Comparison of ENCODE assay signal across 21 cellular contexts in genomic region chr7:159172314-159172892, GRCh38. TPM values are rescaled to one million over a fixed set of nuclear protein-coding genes. Genes with fewer than 3 reads are reported as not detected.
DNase-seq lines count a peak whose midpoint lies in the region; ATAC-seq and TF ChIP-seq lines count a peak whose summit lies in the region.
"Had no signal": no experiment of that assay in that cellular context is flagged by ENCODE, and none has a peak within 500 bp of the region (broad histone marks: within the 10 kb centered on the region; RNA-seq: fewer than 3 reads in every experiment).

No MANE protein-coding gene starts in this region.

- H3K9me3 Mint-ChIP-seq in neural progenitor cell, result peaks cover 16% of the 10 kb centered on the region

- H3K36me3 ChIP-seq in breast epithelium (no peaks in the 10 kb centered on the region), mammary epithelial cell (ENCODE audit: insufficient read depth, low read length) (no peaks in the 10 kb centered on the region), neural progenitor cell (no peaks in the 10 kb centered on the region), uterus (no peaks in the 10 kb centered on the region)
- H3K36me3 ChIP-seq: BE2C; BLaER1 treated with 17β-estradiol and CSF1 and Interleukin-3, amounts not matched to agents 10 nM and 100 nM; HAP-1 had no signal

- no peaks in the 10 kb centered on the region for H3K4me1 ChIP-seq in breast epithelium
- H3K4me1 ChIP-seq in mammary epithelial cell (ENCODE audit: insufficient read depth, low read length), result no peaks in the 10 kb centered on the region
- H3K4me1 ChIP-seq in neural progenitor cell, result no peaks in the 10 kb centered on the region
- H3K4me1 ChIP-seq in uterus, result peaks cover 0 to 10% of the 10 kb centered on the region in 2 donors
- H3K4me1 ChIP-seq: BE2C, HAP-1 had no signal

- no peaks in the 10 kb centered on the region for H3K36me3 Mint-ChIP-seq in neural progenitor cell
- H3K36me3 Mint-ChIP-seq: CD14-positive monocyte; CD8-positive, alpha-beta memory T cell had no signal

- CTCF ChIA-PET in mammary epithelial cell (lab: Charles Lee; ENCODE audit: low non-redundant PET), result no interaction called here

- H3K4me1 Mint-ChIP-seq in neural progenitor cell, result peaks cover 3% of the 10 kb centered on the region

- H3K9me3 ChIP-seq in breast epithelium (peaks cover 5 to 11% of the 10 kb centered on the region in 2 donors), mammary epithelial cell (replicated peaks; ENCODE audit: insufficient read depth, low read length) (peaks cover 21% of the 10 kb centered on the region), neural progenitor cell (ENCODE audit: low read depth) (no peaks in the 10 kb centered on the region), uterus (peaks cover 0 to 3% of the 10 kb centered on the region in 2 donors)
- H3K9me3 ChIP-seq: BE2C, HAP-1 had no signal

- in situ Hi-C loops in mammary epithelial cell (cut with MboI; ENCODE audit: low sequenced_read_pairs in 2 of 2), result no loop called here

- H2AFZ ChIP-seq in mammary epithelial cell (ENCODE audit: low read depth, low read length) (no peak overlapping the region), neural progenitor cell (replicated peaks) (no peak overlapping the region)

- 2% methylated on average over 12 of the region's 13 CpGs for WGBS in mammary epithelial cell (ENCODE audit: low coverage, missing lambda C conversion rate)

- H3K27ac Mint-ChIP-seq in neural progenitor cell, result peak overlapping the region; percentile 48
- H3K27ac Mint-ChIP-seq: CD14-positive monocyte; CD4-positive, alpha-beta T cell; HFFc6 had no signal

- no TSS peak for BruUV-seq in mammary epithelial cell (replicated peaks; lab: Mats Ljungman, UMichigan)

- H3K4me3 ChIP-seq in breast epithelium (peak overlapping the region in 2 of 3 donors; percentile 11 to 27), mammary epithelial cell (replicated peaks in 1 of 3; ENCODE audit: insufficient read depth in 1 of 3, low read depth in 2 of 3, low read length in 3 of 3) (no peak overlapping the region), neural progenitor cell (no peak overlapping the region), uterus (peak overlapping the region in 1 of 2 donors; percentile 12)
- H3K4me3 ChIP-seq: BLaER1 treated with 17β-estradiol and CSF1 and Interleukin-3, amounts not matched to agents 10 nM and 100 nM; GM12878; HAP-1 had no signal

- H3K27me3 ChIP-seq in breast epithelium (no peaks in the 10 kb centered on the region), mammary epithelial cell (ENCODE audit: insufficient read depth, low read length) (no peaks in the 10 kb centered on the region), neural progenitor cell (no peaks in the 10 kb centered on the region), uterus (no peaks in the 10 kb centered on the region)
- H3K27me3 ChIP-seq: BE2C; BLaER1 treated with 17β-estradiol and CSF1 and Interleukin-3, amounts not matched to agents 10 nM and 100 nM had no signal

- no peak overlapping the region for H3K4me3 Mint-ChIP-seq in neural progenitor cell
- H3K4me3 Mint-ChIP-seq: CD14-positive monocyte; CD4-positive, alpha-beta T cell; HFFc6 had no signal

- H3K27me3 Mint-ChIP-seq in neural progenitor cell (ENCODE audit: insufficient read depth, low read depth), result no peaks in the 10 kb centered on the region
- H3K27me3 Mint-ChIP-seq: CD4-positive, alpha-beta T cell had no signal

- no peaks in the 10 kb centered on the region for H3F3A ChIP-seq in neural progenitor cell (ENCODE audit: low read depth)

- ATAC-seq in GM18909 (IDR thresholded peaks at IDR 0.05; ENCODE audit: poor library complexity, unreplicated experiment), result no peak
- ATAC-seq: GM12878 had no signal

- H4K20me1 ChIP-seq in mammary epithelial cell (ENCODE audit: insufficient read depth, low read length), result no peaks in the 10 kb centered on the region
- no peaks in the 10 kb centered on the region for H4K20me1 ChIP-seq in neural progenitor cell (ENCODE audit: low read depth)
- H4K20me1 ChIP-seq: BLaER1 treated with 17β-estradiol and CSF1 and Interleukin-3, amounts not matched to agents 10 nM and 100 nM had no signal

- intact Hi-C loops in breast epithelium (cut with DNase I; ENCODE audit: low total_unique reads), result no loop called here
- intact Hi-C loops in mammary epithelial cell (cut with micrococcal nuclease), result no loop called here
- intact Hi-C loops in uterus (cut with DNase I; ENCODE audit: low total_unique reads), result no loop called here

- dilution Hi-C loops in mammary epithelial cell (cut with HindIII; ENCODE audit: low sequenced_read_pairs), result loop anchor here (5.0 kb wide), 1 partner anchor 55 kb away; no protein-coding TSS in a partner anchor

- no peak for TF ChIP-seq CTCF in breast epithelium (IDR thresholded peaks at IDR 0.05)
- no peak for TF ChIP-seq CTCF in mammary epithelial cell (conservative IDR thresholded peaks at IDR 0.05 in 1 of 2, IDR thresholded peaks at IDR 0.05 in 1 of 2; ENCODE audit: extremely low read depth in 1 of 2, insufficient read depth in 1 of 2, low read depth in 1 of 2, low read length in 2 of 2)
- no peak for TF ChIP-seq CTCF in neural progenitor cell (IDR thresholded peaks at IDR 0.05)
- no peak for TF ChIP-seq CTCF in uterus (IDR thresholded peaks at IDR 0.05)

- DNase-seq in breast epithelium (ENCODE audit: low spot score in 2 of 2) (no peak), mammary epithelial cell (no peak), neural progenitor cell (ENCODE audit: low spot score) (no peak), uterus (peak; percentile 60 to 61), Ammon's horn (ENCODE audit: low spot score) (no peak)
- DNase-seq: BE2C; CD4-positive, alpha-beta T cell; CD8-positive, alpha-beta memory T cell; DMS 273 treated with DMSO at 0.1 percent for 48 hours; DMS79; EL; GDM1; GOT3; HFFc6 had no signal

- H3K9ac ChIP-seq in mammary epithelial cell (ENCODE audit: insufficient read depth, low read length) (no peak overlapping the region), neural progenitor cell (no peak overlapping the region)
- H3K9ac ChIP-seq: BLaER1 treated with 17β-estradiol and CSF1 and Interleukin-3, amounts not matched to agents 10 nM and 100 nM had no signal

- no peak for TF ChIP-seq POLR2A in breast epithelium (IDR thresholded peaks at IDR 0.05)
- no peak for TF ChIP-seq POLR2A in uterus (IDR thresholded peaks at IDR 0.05)

- H3K4me2 ChIP-seq in mammary epithelial cell (ENCODE audit: insufficient read depth, low read depth, low read length), result no peak overlapping the region
- H3K4me2 ChIP-seq in neural progenitor cell, result no peak overlapping the region
- H3K4me2 ChIP-seq: BLaER1 treated with 17β-estradiol and CSF1 and Interleukin-3, amounts not matched to agents 10 nM and 100 nM had no signal

- H3K79me2 ChIP-seq in mammary epithelial cell (ENCODE audit: insufficient read depth, low read length), result no peaks in the 10 kb centered on the region
- no peaks in the 10 kb centered on the region for H3K79me2 ChIP-seq in neural progenitor cell (ENCODE audit: low read depth)

- peak overlapping the region; percentile 35 to 61 for H3K27ac ChIP-seq in breast epithelium
- no peak overlapping the region for H3K27ac ChIP-seq in mammary epithelial cell (ENCODE audit: insufficient read depth, low read depth, low read length)
- no peak overlapping the region for H3K27ac ChIP-seq in neural progenitor cell
- peak overlapping the region; percentile 67 to 71 for H3K27ac ChIP-seq in uterus
- H3K27ac ChIP-seq: 22Rv1; BLaER1 treated with 17β-estradiol and CSF1 and Interleukin-3, amounts not matched to agents 10 nM and 100 nM had no signal

RNA-seq across cellular contexts. Expression of gene VIPR2, which starts 27.7 kb away (rescaled TPM):
- 10 to 100 TPM in 1 of 3 donors, 1 to 10 TPM in 1, under 1 TPM in 1; 0.48 to 14.0 (median 4.6) TPM for total RNA-seq in breast epithelium
- total RNA-seq in mammary epithelial cell, result not detected
- not detected for polyA plus RNA-seq in mammary epithelial cell
- not detected for polyA minus RNA-seq in mammary epithelial cell
- total RNA-seq in neural progenitor cell (ENCODE audit: low replicate concordance), result 0.92 and 3.1 TPM in 2 replicates
- 1 to 10 TPM; 3.1 to 9.8 (median 4.5) TPM for total RNA-seq in uterus
- total RNA-seq: GM12878, HFFc6 had no signal
- polyA plus RNA-seq: AG04450, CD14-positive monocyte, GM12878 had no signal

Comparison
In these comparisons a context has a peak if more than half of its experiments do, and no peak if none do; other contexts are left out.
1. H3K27ac ChIP-seq: peak in breast epithelium (2 of 2) and uterus (2 of 2); none in mammary epithelial cell (single experiment) and neural progenitor cell (single experiment).
2. H3K4me3 ChIP-seq: peak in breast epithelium (2 of 3); none in mammary epithelial cell (0 of 3) and neural progenitor cell (single experiment).
3. DNase-seq: peak in uterus (2 of 2); none in breast epithelium (0 of 2), mammary epithelial cell (single experiment), neural progenitor cell (single experiment) and Ammon's horn (single experiment).